In the genomic region with DNA sequence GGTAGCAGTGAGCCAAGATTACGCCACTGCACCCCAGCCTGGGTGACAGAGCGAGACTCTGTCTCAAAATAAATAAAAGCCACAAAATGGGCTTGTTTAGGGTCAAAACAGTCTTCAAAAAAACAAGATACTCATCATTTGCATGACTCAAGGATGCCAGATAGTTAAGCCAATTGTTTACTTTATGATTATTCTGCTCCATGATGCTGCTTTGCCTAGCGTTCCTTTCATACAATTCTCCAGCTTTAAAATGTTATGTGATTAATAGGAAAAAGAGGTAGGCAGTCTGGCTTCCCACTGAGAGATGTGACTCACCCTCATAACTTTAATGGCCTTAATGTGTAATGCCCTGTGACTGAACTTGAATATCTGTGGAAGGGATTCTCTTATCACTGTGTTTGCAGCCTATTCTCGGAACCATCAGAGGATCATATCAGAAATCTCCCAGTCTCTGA, we compare ENCODE assay signal across 13 cellular contexts.
DNase-seq lines count a peak whose midpoint lies in the region; ATAC-seq and TF ChIP-seq lines count a peak whose summit lies in the region.
"Had no signal": no experiment of that assay in that cellular context is flagged by ENCODE, and none has a peak within 500 bp of the region (broad histone marks: within the 10 kb centered on the region; RNA-seq: fewer than 3 reads in every experiment).

No MANE protein-coding gene starts in this region.

- H3K9me2 ChIP-seq in Karpas-422 (replicated peaks; ENCODE audit: insufficient read depth, low read length): no peaks in the 10 kb centered on the region

- no peaks in the 10 kb centered on the region for H3K79me2 ChIP-seq in Karpas-422 (ENCODE audit: low read length)

- H3K9me3 ChIP-seq in HUES48 (ENCODE audit: control insufficient read depth, insufficient read depth, low read length) (no peaks in the 10 kb centered on the region), adipocyte (ENCODE audit: control insufficient read depth, low read length) (no peaks in the 10 kb centered on the region), Karpas-422 (ENCODE audit: low read length) (no peaks in the 10 kb centered on the region)
- H3K9me3 ChIP-seq: vagina had no signal

- no peaks in the 10 kb centered on the region for H4K20me1 ChIP-seq in Karpas-422 (ENCODE audit: insufficient read depth, low read depth, low read length)

- no peaks in the 10 kb centered on the region for H3K27me3 ChIP-seq in HUES48 (ENCODE audit: control insufficient read depth, insufficient read depth, low read length)
- H3K27me3 ChIP-seq in adipocyte (replicated peaks; ENCODE audit: control insufficient read depth, insufficient read depth, low read length): no peaks in the 10 kb centered on the region
- H3K27me3 ChIP-seq in kidney epithelial cell (ENCODE audit: control insufficient read depth, insufficient read depth, low read length): no peaks in the 10 kb centered on the region
- H3K27me3 ChIP-seq in Karpas-422 (ENCODE audit: low read length): no peaks in the 10 kb centered on the region
- H3K27me3 ChIP-seq: left lung, vagina had no signal

- no peak overlapping the region for H3K4me2 ChIP-seq in Karpas-422 (ENCODE audit: low read depth, low read length, poor library complexity, severe bottlenecking)

- H3K36me3 ChIP-seq in HUES48 (ENCODE audit: control insufficient read depth, insufficient read depth, low read length): no peaks in the 10 kb centered on the region
- no peaks in the 10 kb centered on the region for H3K36me3 ChIP-seq in adipocyte (ENCODE audit: control insufficient read depth, insufficient read depth, low read length, severe bottlenecking)
- H3K36me3 ChIP-seq in kidney epithelial cell (ENCODE audit: control insufficient read depth, insufficient read depth, low read length): no peaks in the 10 kb centered on the region
- H3K36me3 ChIP-seq in Karpas-422 (ENCODE audit: insufficient read depth, low read length): no peaks in the 10 kb centered on the region
- H3K36me3 ChIP-seq: left lung, vagina had no signal

- H3K9ac ChIP-seq in HUES48 (ENCODE audit: low read depth, low read length): no peak overlapping the region
- H3K9ac ChIP-seq in adipocyte (ENCODE audit: low read length): no peak overlapping the region
- no peak overlapping the region for H3K9ac ChIP-seq in Karpas-422 (ENCODE audit: low read length)

- ATAC-seq in omental fat pad (ENCODE audit: low FRiP score): no peak
- ATAC-seq: activated T-cell treated with anti-CD3 and anti-CD28 coated beads, Interleukin-2, amount 50 U/mL, for 4 hours; left lung had no signal

- H3K27ac ChIP-seq in HUES48 (ENCODE audit: low read depth, low read length) (peak overlapping the region; percentile 47), Karpas-422 (ENCODE audit: low read length) (no peak overlapping the region)
- H3K27ac ChIP-seq: left lung, vagina had no signal

- no peak overlapping the region for H2AFZ ChIP-seq in Karpas-422 (ENCODE audit: low read length)

- H3K4me3 ChIP-seq in HUES48 (ENCODE audit: low read depth, low read length) (no peak overlapping the region), adipocyte (ENCODE audit: low read length) (no peak overlapping the region), kidney epithelial cell (ENCODE audit: low read depth, low read length) (no peak overlapping the region), Karpas-422 (ENCODE audit: low read length) (no peak overlapping the region)
- H3K4me3 ChIP-seq: left lung, vagina had no signal

- TF ChIP-seq CTCF in kidney epithelial cell (IDR thresholded peaks at IDR 0.05; ENCODE audit: insufficient read depth, low read length, poor library complexity, severe bottlenecking) (no peak), omental fat pad (IDR thresholded peaks at IDR 0.05) (no peak)

- DNase-seq in COLO829 (ENCODE audit: low spot score) (peak; percentile 6), adipocyte (ENCODE audit: low read depth) (peak; percentile 83), kidney epithelial cell (ENCODE audit: low read depth) (peak; percentile 71), Karpas-422 (no peak), NCI-H748 treated with DMSO at 0.1 percent for 48 hours (lab: John Stamatoyannopoulos, UW) (no peak), omental fat pad (ENCODE audit: low spot score) (no peak), NCI-H146 treated with DMSO at 0.1 percent for 48 hours (lab: John Stamatoyannopoulos, UW; ENCODE audit: unreplicated experiment) (no peak)
- DNase-seq: activated T-cell treated with anti-CD3 and anti-CD28 coated beads, Interleukin-2, amount 50 U/mL, for 4 hours; central memory CD4-positive, alpha-beta T cell; left lung; MV-4-11 had no signal

- H3K4me1 ChIP-seq in HUES48 (ENCODE audit: control insufficient read depth, insufficient read depth, low read length) (no peaks in the 10 kb centered on the region), adipocyte (ENCODE audit: control insufficient read depth, insufficient read depth, low read length) (peaks cover 12% of the 10 kb centered on the region), Karpas-422 (ENCODE audit: low read length) (no peaks in the 10 kb centered on the region)
- H3K4me1 ChIP-seq: left lung had no signal

Comparison
In these comparisons a context has a peak if more than half of its experiments do, and no peak if none do; other contexts are left out.
1. DNase-seq: peak in COLO829 (single experiment), adipocyte (single experiment) and kidney epithelial cell (single experiment); none in Karpas-422 (single experiment), NCI-H748 treated with DMSO at 0.1 percent for 48 hours (single experiment), omental fat pad (single experiment) and NCI-H146 treated with DMSO at 0.1 percent for 48 hours (single experiment).